34 cellular contexts compared by ENCODE assay signal in genomic region chr22:17822087-17822486, GRCh38.
"Had no signal": no experiment of that assay in that cellular context is flagged by ENCODE, and none has a peak within 500 bp of the region (broad histone marks: within the 10 kb centered on the region; RNA-seq: fewer than 3 reads in every experiment).

No MANE protein-coding gene starts in this region.

- H3K4me3 ChIP-seq: body of pancreas, breast epithelium had no signal

- H3K36me3 ChIP-seq: brain microvascular endothelial cell, breast epithelium had no signal

- H3K4me1 ChIP-seq: body of pancreas, breast epithelium had no signal

- H3K9me3 Mint-ChIP-seq: activated B cell treated with CpG ODN at 0.5 μM for 24 hours; activated CD4-positive, alpha-beta memory T cell treated with anti-CD3 and anti-CD28 coated beads for 36 hours; activated CD4-positive, alpha-beta T cell treated with anti-CD3 and anti-CD28 coated beads, Interleukin-2, amount 10 ng/mL, durations not matched to agents 24 days and 14 days; activated naive CD4-positive, alpha-beta T cell treated with anti-CD3 and anti-CD28 coated beads for 36 hours; activated naive CD8-positive, alpha-beta T cell treated with anti-CD3 and anti-CD28 coated beads, Interleukin-2, amount 10 ng/mL, durations not matched to agents 7 days and 5 days; activated naive CD8-positive, alpha-beta T cell treated with anti-CD3 and anti-CD28 coated beads, Interleukin-2, amount 50 U/mL, for 24 hours; activated T-cell treated with anti-CD3 and anti-CD28 coated beads, Interleukin-2, amount 50 U/mL, for 24 hours; activated T-helper 2 cell treated with anti-CD3 and anti-CD28 coated beads, Interferon-gamma antibody, Interleukin-2, Interleukin-4, amounts not matched to agents 10 μg/mL and 5 μg/mL and 100 μg/mL, durations not matched to agents 14 hours and 24 hours and 36 hours; T-helper 1 cell treated with Interleukin-12 subunit alpha and Interleukin-12 subunit beta and Interleukin-4 antibody, amounts not matched to agents 30 μg/mL and 1 μg/mL, for 36 hours; T-helper 2 cell treated with Interferon-gamma antibody and Interleukin-4, amounts not matched to agents 5 μg/mL and 100 μg/mL, for 36 hours had no signal

- ATAC-seq: activated CD8-positive, alpha-beta memory T cell treated with anti-CD3 and anti-CD28 coated beads, Interleukin-2, amount 10 ng/mL, durations not matched to agents 7 days and 5 days; activated CD8-positive, alpha-beta T cell treated with anti-CD3 and anti-CD28 coated beads, Interleukin-2, amount 10 ng/mL, durations not matched to agents 7 days and 5 days; activated naive CD8-positive, alpha-beta T cell treated with anti-CD3 and anti-CD28 coated beads, Interleukin-2, amount 50 U/mL, for 24 hours; body of pancreas had no signal

- H3K4me3 Mint-ChIP-seq: activated B cell treated with CpG ODN at 0.5 μM for 24 hours; activated CD4-positive, alpha-beta memory T cell treated with anti-CD3 and anti-CD28 coated beads for 36 hours; activated CD4-positive, alpha-beta T cell treated with anti-CD3 and anti-CD28 coated beads, Interleukin-2, amount 10 ng/mL, durations not matched to agents 24 days and 14 days; activated CD8-positive, alpha-beta memory T cell treated with anti-CD3 and anti-CD28 coated beads, Interleukin-2, amount 10 ng/mL, durations not matched to agents 7 days and 5 days; activated CD8-positive, alpha-beta T cell treated with anti-CD3 and anti-CD28 coated beads, Interleukin-2, amount 10 ng/mL, durations not matched to agents 7 days and 5 days; activated naive CD4-positive, alpha-beta T cell treated with anti-CD3 and anti-CD28 coated beads for 36 hours; activated naive CD8-positive, alpha-beta T cell; activated naive CD8-positive, alpha-beta T cell treated with anti-CD3 and anti-CD28 coated beads, Interleukin-2, amount 10 ng/mL, durations not matched to agents 7 days and 5 days; activated naive CD8-positive, alpha-beta T cell treated with anti-CD3 and anti-CD28 coated beads, Interleukin-2, amount 50 U/mL, for 24 hours; activated T-cell treated with anti-CD3 and anti-CD28 coated beads, Interleukin-2, amount 50 U/mL, for 24 hours; T-helper 1 cell treated with Interleukin-12 subunit alpha and Interleukin-12 subunit beta and Interleukin-4 antibody, amounts not matched to agents 30 μg/mL and 1 μg/mL, for 36 hours; T-helper 2 cell treated with Interferon-gamma antibody and Interleukin-4, amounts not matched to agents 5 μg/mL and 100 μg/mL, for 36 hours had no signal

- DNase-seq: activated B cell treated with CpG ODN at 0.5 μM for 24 hours; activated CD4-positive, alpha-beta memory T cell treated with anti-CD3 and anti-CD28 coated beads for 36 hours; activated CD4-positive, alpha-beta T cell treated with anti-CD3 and anti-CD28 coated beads for 4 hours; activated CD4-positive, alpha-beta T cell treated with anti-CD3 and anti-CD28 coated beads, Interleukin-2, amount 10 ng/mL, durations not matched to agents 24 days and 14 days; activated CD4-positive, alpha-beta T cell treated with anti-CD3 and anti-CD28 coated beads, Interleukin-2, amount 50 U/mL, for 1 hour; activated CD4-positive, alpha-beta T cell treated with anti-CD3 and anti-CD28 coated beads, Interleukin-2, amount 50 U/mL, for 4 hours; activated CD4-positive, CD25-positive, alpha-beta regulatory T cell treated with anti-CD3 and anti-CD28 coated beads, Interleukin-2, amount 50 U/mL, for 72 hours; activated CD8-positive, alpha-beta memory T cell treated with anti-CD3 and anti-CD28 coated beads for 24 hours; activated CD8-positive, alpha-beta memory T cell treated with anti-CD3 and anti-CD28 coated beads, Interleukin-2, amount 10 ng/mL, durations not matched to agents 7 days and 5 days; activated CD8-positive, alpha-beta memory T cell treated with anti-CD3 and anti-CD28 coated beads, Interleukin-2, amount 50 U/mL, for 48 hours; activated CD8-positive, alpha-beta T cell treated with anti-CD3 and anti-CD28 coated beads, Interleukin-2, amount 10 ng/mL, durations not matched to agents 7 days and 5 days; activated effector memory CD4-positive, alpha-beta T cell treated with Interleukin-2 at 50 U/mL for 16 hours; activated gamma-delta T cell; activated naive CD4-positive, alpha-beta T cell treated with anti-CD3 and anti-CD28 coated beads for 36 hours; activated naive CD8-positive, alpha-beta T cell treated with anti-CD3 and anti-CD28 coated beads, Interleukin-2, amount 10 ng/mL, durations not matched to agents 7 days and 5 days; activated naive CD8-positive, alpha-beta T cell treated with anti-CD3 and anti-CD28 coated beads, Interleukin-2, amount 50 U/mL, for 24 hours; activated T-cell treated with anti-CD3 and anti-CD28 coated beads, Interleukin-2, amount 50 U/mL, for 24 hours; activated T-cell treated with anti-CD3 and anti-CD28 coated beads, Interleukin-2, amount 50 U/mL, for 48 hours; amygdala; aorta; body of pancreas; brain microvascular endothelial cell; central memory CD4-positive, alpha-beta T cell; T-helper 1 cell; T-helper 2 cell; T-helper 9 cell had no signal

- H3K27me3 Mint-ChIP-seq: activated B cell treated with CpG ODN at 0.5 μM for 24 hours; activated CD4-positive, alpha-beta memory T cell treated with anti-CD3 and anti-CD28 coated beads for 36 hours; activated CD4-positive, alpha-beta T cell treated with anti-CD3 and anti-CD28 coated beads, Interleukin-2, amount 10 ng/mL, durations not matched to agents 24 days and 14 days; activated CD8-positive, alpha-beta memory T cell treated with anti-CD3 and anti-CD28 coated beads, Interleukin-2, amount 10 ng/mL, durations not matched to agents 7 days and 5 days; activated naive CD8-positive, alpha-beta T cell; activated naive CD8-positive, alpha-beta T cell treated with anti-CD3 and anti-CD28 coated beads, Interleukin-2, amount 10 ng/mL, durations not matched to agents 7 days and 5 days; activated naive CD8-positive, alpha-beta T cell treated with anti-CD3 and anti-CD28 coated beads, Interleukin-2, amount 50 U/mL, for 24 hours; activated T-cell treated with anti-CD3 and anti-CD28 coated beads, Interleukin-2, amount 50 U/mL, for 24 hours had no signal

- H3K4me1 Mint-ChIP-seq: activated B cell treated with CpG ODN at 0.5 μM for 24 hours; activated CD4-positive, alpha-beta T cell treated with anti-CD3 and anti-CD28 coated beads, Interleukin-2, amount 10 ng/mL, durations not matched to agents 24 days and 14 days; activated CD8-positive, alpha-beta memory T cell treated with anti-CD3 and anti-CD28 coated beads, Interleukin-2, amount 10 ng/mL, durations not matched to agents 7 days and 5 days; activated naive CD8-positive, alpha-beta T cell treated with anti-CD3 and anti-CD28 coated beads, Interleukin-2, amount 10 ng/mL, durations not matched to agents 7 days and 5 days; activated naive CD8-positive, alpha-beta T cell treated with anti-CD3 and anti-CD28 coated beads, Interleukin-2, amount 50 U/mL, for 24 hours had no signal

- FAIRE-seq: astrocyte, TTC549 had no signal

- H3K27ac Mint-ChIP-seq: activated B cell treated with CpG ODN at 0.5 μM for 24 hours; activated CD4-positive, alpha-beta memory T cell treated with anti-CD3 and anti-CD28 coated beads for 36 hours; activated CD4-positive, alpha-beta T cell treated with anti-CD3 and anti-CD28 coated beads, Interleukin-2, amount 10 ng/mL, durations not matched to agents 24 days and 14 days; activated CD8-positive, alpha-beta memory T cell treated with anti-CD3 and anti-CD28 coated beads, Interleukin-2, amount 10 ng/mL, durations not matched to agents 7 days and 5 days; activated CD8-positive, alpha-beta T cell treated with anti-CD3 and anti-CD28 coated beads, Interleukin-2, amount 10 ng/mL, durations not matched to agents 7 days and 5 days; activated naive CD4-positive, alpha-beta T cell treated with anti-CD3 and anti-CD28 coated beads for 36 hours; activated naive CD8-positive, alpha-beta T cell; activated naive CD8-positive, alpha-beta T cell treated with anti-CD3 and anti-CD28 coated beads, Interleukin-2, amount 10 ng/mL, durations not matched to agents 7 days and 5 days; activated naive CD8-positive, alpha-beta T cell treated with anti-CD3 and anti-CD28 coated beads, Interleukin-2, amount 50 U/mL, for 24 hours; activated T-cell treated with anti-CD3 and anti-CD28 coated beads, Interleukin-2, amount 50 U/mL, for 24 hours; activated T-helper 2 cell treated with anti-CD3 and anti-CD28 coated beads, Interferon-gamma antibody, Interleukin-2, Interleukin-4, amounts not matched to agents 10 μg/mL and 5 μg/mL and 100 μg/mL, durations not matched to agents 14 hours and 24 hours and 36 hours; T-helper 1 cell treated with Interleukin-12 subunit alpha and Interleukin-12 subunit beta and Interleukin-4 antibody, amounts not matched to agents 30 μg/mL and 1 μg/mL, for 36 hours; T-helper 2 cell treated with Interferon-gamma antibody and Interleukin-4, amounts not matched to agents 5 μg/mL and 100 μg/mL, for 36 hours had no signal

- H3K27me3 ChIP-seq: body of pancreas, brain microvascular endothelial cell, breast epithelium had no signal

- H3K27ac ChIP-seq: body of pancreas, brain microvascular endothelial cell, breast epithelium, VCaP had no signal

- H3K9me3 ChIP-seq: body of pancreas, breast epithelium had no signal

- H3K36me3 Mint-ChIP-seq: activated CD8-positive, alpha-beta memory T cell treated with anti-CD3 and anti-CD28 coated beads, Interleukin-2, amount 10 ng/mL, durations not matched to agents 7 days and 5 days; activated naive CD8-positive, alpha-beta T cell; activated naive CD8-positive, alpha-beta T cell treated with anti-CD3 and anti-CD28 coated beads, Interleukin-2, amount 10 ng/mL, durations not matched to agents 7 days and 5 days had no signal
